8 cellular contexts compared by ENCODE assay signal in the genomic region with DNA sequence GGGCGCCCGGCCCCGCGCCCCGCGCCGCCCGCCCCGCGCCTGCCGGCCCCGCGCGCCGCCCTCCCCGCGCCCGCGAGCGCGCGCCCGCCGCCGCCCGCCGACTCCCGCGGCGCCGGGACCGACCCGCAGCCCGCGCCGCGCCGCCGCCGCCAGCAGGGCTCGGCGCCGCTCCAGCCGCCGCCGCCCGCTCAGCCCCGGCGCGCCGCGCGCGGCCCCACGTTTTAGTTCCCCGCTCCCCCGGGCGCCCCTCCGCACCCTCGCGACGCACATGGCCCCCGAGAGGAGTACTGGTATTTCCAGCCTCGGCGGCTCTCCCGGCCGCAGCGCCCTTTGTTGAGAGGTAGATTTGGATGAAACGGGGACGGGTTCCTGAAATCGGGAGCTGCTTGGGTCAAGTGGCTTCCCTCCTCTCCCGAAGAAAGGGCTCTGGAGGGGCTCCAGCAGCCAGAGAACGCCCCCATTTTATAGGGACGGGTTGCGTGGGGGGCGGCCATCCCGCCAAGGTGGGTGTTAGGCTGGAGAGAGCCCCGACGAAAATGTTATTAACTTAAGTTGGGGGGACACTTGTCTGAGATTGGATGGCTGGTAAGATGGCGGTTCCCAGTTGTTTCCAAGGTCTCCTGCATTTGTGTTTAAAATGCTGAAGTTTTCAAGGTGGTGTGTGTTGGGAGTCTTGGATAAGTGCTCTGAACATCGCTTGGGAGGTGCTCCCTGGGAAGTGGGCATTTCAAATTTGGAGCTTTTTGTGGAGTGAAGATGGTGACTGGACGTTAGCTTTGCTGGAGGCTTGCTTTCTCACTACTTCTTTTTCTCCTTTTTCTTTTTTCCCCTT. TPM values are rescaled to one million over a fixed set of nuclear protein-coding genes. Genes with fewer than 3 reads are reported as not detected.
A peak's percentile ranks its signal among the peaks of the same experiment; 100 is the strongest.
DNase-seq lines count a peak whose midpoint lies in the region; ATAC-seq and TF ChIP-seq lines count a peak whose summit lies in the region.

No MANE protein-coding gene starts in this region.

- no peak for TF ChIP-seq CTCF in SU-DHL-6 (IDR thresholded peaks at IDR 0.05; ENCODE audit: insufficient read depth, low read length, poor library complexity, severe bottlenecking)
- TF ChIP-seq CTCF in dorsolateral prefrontal cortex (IDR thresholded peaks at IDR 0.05 in 54 of 56, conservative IDR thresholded peaks at IDR 0.05 in 2 of 56; ENCODE audit: low read depth in 1 of 56, partially characterized antibody in 56 of 56): no peak
- TF ChIP-seq CTCF in thoracic aorta (IDR thresholded peaks at IDR 0.05): no peak

- no peaks in the 10 kb centered on the region for H3K9me3 ChIP-seq in SU-DHL-6 (ENCODE audit: insufficient read depth, low read length)
- H3K9me3 ChIP-seq in mesodermal cell (ENCODE audit: control insufficient read depth, low read length): no peaks in the 10 kb centered on the region
- no peaks in the 10 kb centered on the region for H3K9me3 ChIP-seq in thoracic aorta

- intact Hi-C loops in dorsolateral prefrontal cortex (cut with DNase I): loop anchor here (2.0 to 10.0 kb wide), 8 partner anchors 19 to 827 kb away; partner anchors contain the start of gene SKIDA1 (in 1 of the 2)

- H3K9me2 ChIP-seq in SU-DHL-6 (replicated peaks; ENCODE audit: insufficient read depth, low read length): no peaks in the 10 kb centered on the region

- 0 out of 2 replicates have a peak, but pooled peaks cover 4% of the 10 kb centered on the region for H3K79me2 ChIP-seq in SU-DHL-6 (ENCODE audit: insufficient read depth, low read length)

- H3K27ac ChIP-seq in SU-DHL-6 (ENCODE audit: low read depth, low read length) (no peak overlapping the region), dorsolateral prefrontal cortex (peak overlapping the region in 58 of 59 donors; percentile 39 to 100 (median 88)), mesodermal cell (ENCODE audit: low read depth, low read length, severe bottlenecking) (no peak overlapping the region), thoracic aorta (no peak overlapping the region)

- H3K9ac ChIP-seq in SU-DHL-6 (ENCODE audit: low read length): peak overlapping the region; percentile 85

- DNase-seq in NCI-H2171 treated with DMSO at 0.1 percent for 48 hours (lab: John Stamatoyannopoulos, UW) (peak; percentile 5), NCI-H2171 (lab: John Stamatoyannopoulos, UW) (no peak), dorsolateral prefrontal cortex (peak in 4 of 10 donors; percentile 23 to 54 (median 42)), thoracic aorta (ENCODE audit: low spot score) (no peak), DMS153 (lab: John Stamatoyannopoulos, UW) (no peak), SK-N-DZ (ENCODE audit: low spot score) (no peak)

- H3K4me1 ChIP-seq in mesodermal cell (ENCODE audit: control insufficient read depth, insufficient read depth, low read length, poor library complexity, severe bottlenecking) (peaks cover 13% of the 10 kb centered on the region), thoracic aorta (ENCODE audit: control insufficient read depth in 1 of 2, low read depth in 2 of 2) (peaks cover 25 to 56% of the 10 kb centered on the region in 2 donors)

- H3K4me2 ChIP-seq in SU-DHL-6 (ENCODE audit: low read depth, low read length, poor library complexity, severe bottlenecking): peak overlapping the region; percentile 78

- 0 to 1% methylated on average over 18 to 23 of the region's 82 CpGs for WGBS in mesodermal cell (ENCODE audit: insufficient coverage in 2 of 2), 2 experiments

- H3K27me3 ChIP-seq in SU-DHL-6 (ENCODE audit: low read length) (no peaks in the 10 kb centered on the region), dorsolateral prefrontal cortex (no peaks in the 10 kb centered on the region), thoracic aorta (replicated peaks; ENCODE audit: insufficient read depth) (no peaks in the 10 kb centered on the region)

- H3K36me3 ChIP-seq in SU-DHL-6 (ENCODE audit: low read length): 0 out of 2 replicates have a peak, but pooled peaks cover 21% of the 10 kb centered on the region
- no peaks in the 10 kb centered on the region for H3K36me3 ChIP-seq in mesodermal cell (ENCODE audit: control insufficient read depth, insufficient read depth, low read length)
- no peaks in the 10 kb centered on the region for H3K36me3 ChIP-seq in thoracic aorta

- peak overlapping the region; percentile 85 for H3K4me3 ChIP-seq in SU-DHL-6 (ENCODE audit: insufficient read depth, low read length, poor library complexity, severe bottlenecking)
- H3K4me3 ChIP-seq in dorsolateral prefrontal cortex: peak overlapping the region; percentile 61 to 93 (median 83)
- H3K4me3 ChIP-seq in mesodermal cell (ENCODE audit: extremely low read depth, insufficient read depth, low read length, poor library complexity, severe bottlenecking): peak overlapping the region; percentile 53
- peak overlapping the region; percentile 88 for H3K4me3 ChIP-seq in thoracic aorta

- peaks cover 20% of the 10 kb centered on the region for H4K20me1 ChIP-seq in SU-DHL-6 (ENCODE audit: low read depth, low read length)

- ATAC-seq in thoracic aorta (ENCODE audit: insufficient number of reproducible peaks, low FRiP score, low read depth): no peak

- peak overlapping the region; percentile 60 for H2AFZ ChIP-seq in SU-DHL-6 (ENCODE audit: low read depth, low read length, severe bottlenecking)

- H3F3A ChIP-seq in SU-DHL-6 (ENCODE audit: insufficient read depth): peaks cover 39% of the 10 kb centered on the region

RNA-seq across cellular contexts. Expression of gene BMI1, which starts 1.1 kb away (rescaled TPM):
- 100 to 1,000 TPM in 17 of 120 experiments, 10 to 100 TPM in 103; 48.1 to 140 (median 80.9) TPM for total RNA-seq in dorsolateral prefrontal cortex
- polyA plus RNA-seq in mesodermal cell (2013, experiment 1 of 2): 16.6 TPM
- 24.3 TPM for polyA plus RNA-seq in mesodermal cell (2013, experiment 2 of 2)
- total RNA-seq in thoracic aorta: 10 to 100 TPM; 55.9 to 79.4 TPM
- 70.7 and 80.8 TPM in 2 replicates for polyA plus RNA-seq in SK-N-DZ (2014; cell fraction: cytosol; rRNA removed)
- 185 and 210 TPM in 2 replicates for polyA plus RNA-seq in SK-N-DZ (2014; cell fraction: nucleus; rRNA removed)

RNA-seq across cellular contexts. Expression of gene COMMD3, which starts 5.9 kb away (rescaled TPM):
- 10 to 100 TPM; 26.2 to 65.4 (median 41.7) TPM for total RNA-seq in dorsolateral prefrontal cortex
- polyA plus RNA-seq in mesodermal cell (2013, experiment 1 of 2): 19.9 TPM
- 30.5 TPM for polyA plus RNA-seq in mesodermal cell (2013, experiment 2 of 2)
- 10 to 100 TPM; 12.6 to 90.4 TPM for total RNA-seq in thoracic aorta
- polyA plus RNA-seq in SK-N-DZ (2014; cell fraction: cytosol; rRNA removed): 178 and 194 TPM in 2 replicates
- 156 and 210 TPM in 2 replicates for polyA plus RNA-seq in SK-N-DZ (2014; cell fraction: nucleus; rRNA removed)

RNA-seq across cellular contexts. Expression of gene SPAG6, which starts 23.2 kb away (rescaled TPM):
- total RNA-seq in dorsolateral prefrontal cortex (10 to 100 TPM in 2 of 120 experiments, 1 to 10 TPM in 117, under 1 TPM in 1; 0.97 to 12.5 (median 4.6) TPM), thoracic aorta (not detected)
- polyA plus RNA-seq in mesodermal cell (2013, experiment 1 of 2): 0.18 TPM
- polyA plus RNA-seq in mesodermal cell (2013, experiment 2 of 2): 0.20 TPM
- 0.56 and 0.81 TPM in 2 replicates for polyA plus RNA-seq in SK-N-DZ (2014; cell fraction: cytosol; rRNA removed)
- polyA plus RNA-seq in SK-N-DZ (2014; cell fraction: nucleus; rRNA removed): 0.79 and 1.1 TPM in 2 replicates

Comparison
In these comparisons a context has a peak if more than half of its experiments do, and no peak if none do; other contexts are left out.
1. H3K27ac ChIP-seq: peak in dorsolateral prefrontal cortex (58 of 59); none in SU-DHL-6 (single experiment), mesodermal cell (single experiment) and thoracic aorta (0 of 2).
2. Peak in every context shown above with its lines, with median percentiles within 50 percentile points of each other: H3K4me3 ChIP-seq.